1 cellular context compared by ENCODE assay signal in the genomic region with DNA sequence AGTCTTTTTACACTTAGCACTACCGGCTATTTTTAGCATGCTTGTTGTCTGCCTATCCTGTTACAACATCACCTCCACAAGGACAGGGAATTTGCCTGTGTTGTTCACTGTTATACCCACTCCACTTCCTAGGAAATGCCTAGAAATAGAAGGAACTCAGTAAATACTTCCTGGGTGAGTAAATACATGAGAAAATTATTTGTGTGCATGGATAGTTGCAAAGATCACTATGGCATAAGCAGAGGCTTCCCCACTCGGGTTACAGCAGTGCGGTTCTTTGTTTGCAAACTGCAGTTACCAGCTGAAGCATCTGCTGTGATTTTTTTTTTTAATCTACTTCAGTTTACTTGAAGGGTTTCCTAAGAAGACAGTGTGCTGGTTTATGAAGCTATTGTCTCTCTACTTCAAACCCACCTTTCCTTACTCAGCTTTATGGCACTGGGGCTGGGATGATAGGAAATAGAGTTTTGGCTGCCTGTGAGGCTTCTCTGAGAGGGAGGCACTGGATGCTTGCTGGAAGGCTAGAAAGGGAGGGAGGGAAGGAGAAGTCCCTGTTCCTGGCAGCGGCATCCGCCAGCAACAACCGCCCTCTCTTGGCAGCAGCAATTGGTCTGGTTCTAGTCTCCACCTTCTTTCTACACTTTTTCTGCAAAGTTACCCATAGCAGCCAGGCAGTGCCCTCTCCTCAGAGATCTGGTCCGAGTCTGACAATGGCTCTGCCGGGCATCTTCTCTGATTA.
TF ChIP-seq lines count a peak whose summit lies in the region.

No MANE protein-coding gene starts in this region.

TF ChIP-seq in HepG2, 621 proteins besides CTCF, POLR2A, EP300 and RAD21 (continued from another document):
- TF ChIP-seq NKX3-1 (CRISPR knock-in tag; IDR thresholded peaks at IDR 0.05) = no peak
- no peak for TF ChIP-seq GABPA (IDR thresholded peaks at IDR 0.05; ENCODE audit: low read depth, low read length)
- peak; percentile 20; the same call in 1 of the 2 replicates for TF ChIP-seq GABPA (CRISPR knock-in tag; IDR thresholded peaks at IDR 0.05; ENCODE audit: low read depth)
- TF ChIP-seq BCL6 (CRISPR knock-in tag; IDR thresholded peaks at IDR 0.05) = peak; percentile 42; the same call in 1 of the 2 replicates
TF ChIP-seq in HepG2: peak in this region for 3.
